ENCODE assay signal across 8 cellular contexts in genomic region chr12:110826592-110827200, GRCh38. TPM values are rescaled to one million over a fixed set of nuclear protein-coding genes. Genes with fewer than 3 reads are reported as not detected.
DNase-seq lines count a peak whose midpoint lies in the region; FAIRE-seq and TF ChIP-seq lines count a peak whose summit lies in the region.

No MANE protein-coding gene starts in this region.

- H3K4me3 Mint-ChIP-seq in endothelial cell (ENCODE audit: unreplicated experiment): no peak overlapping the region

- DNase-seq in GM18507 (ENCODE audit: extremely low spot score, insufficient read length, low read depth) (peak; percentile 70), HT-29 (ENCODE audit: low spot score) (peak; percentile 88), NOMO-1 (lab: John Stamatoyannopoulos, UW; ENCODE audit: unreplicated experiment in 2 of 2) (peak; percentile 72 to 87), endothelial cell (ENCODE audit: low spot score) (peak; percentile 90), mucosa of gallbladder (ENCODE audit: low spot score) (peak; percentile 87)
- DNase-seq in activated CD8-positive, alpha-beta memory T cell treated with anti-CD3 and anti-CD28 coated beads for 24 hours: peak; percentile 97
- DNase-seq in stimulated activated CD8-positive, alpha-beta memory T cell treated with anti-CD3 and anti-CD28 coated beads, Interleukin-4, amount 100 ng/mL, for 24 hours (ENCODE audit: low read depth): peak; percentile 83

- peak; percentile 99 for FAIRE-seq in GM18507 (lab: Jason Lieb, UNC)

- no peak overlapping the region for H3K27ac Mint-ChIP-seq in endothelial cell (ENCODE audit: unreplicated experiment)

- peaks cover 5% of the 10 kb centered on the region for H3K27me3 Mint-ChIP-seq in endothelial cell (ENCODE audit: unreplicated experiment)

- peaks cover 4% of the 10 kb centered on the region for H3K36me3 Mint-ChIP-seq in endothelial cell (ENCODE audit: low read depth, unreplicated experiment)

- no peaks in the 10 kb centered on the region for H3K4me1 Mint-ChIP-seq in endothelial cell (ENCODE audit: unreplicated experiment)

- H3K9me3 Mint-ChIP-seq in endothelial cell (ENCODE audit: unreplicated experiment): no peaks in the 10 kb centered on the region

- H3K27ac ChIP-seq in 22Rv1: no peak overlapping the region

- TF ChIP-seq CTCF in 22Rv1 (IDR thresholded peaks at IDR 0.05): peak; percentile 98
- peak; percentile 85 for TF ChIP-seq CTCF in endothelial cell (IDR thresholded peaks at IDR 0.05; ENCODE audit: unreplicated experiment)

RNA-seq across cellular contexts. Expression of gene CCDC63, which starts 20.1 kb away (rescaled TPM):
- not detected in 2 replicates for total RNA-seq in HT-29 (2014; rRNA removed; shearing (Covaris generic))
- total RNA-seq in endothelial cell (ENCODE audit: unreplicated experiment) (0.36 TPM), mucosa of gallbladder (not detected)
